28 cellular contexts compared by ENCODE assay signal in the genomic region with DNA sequence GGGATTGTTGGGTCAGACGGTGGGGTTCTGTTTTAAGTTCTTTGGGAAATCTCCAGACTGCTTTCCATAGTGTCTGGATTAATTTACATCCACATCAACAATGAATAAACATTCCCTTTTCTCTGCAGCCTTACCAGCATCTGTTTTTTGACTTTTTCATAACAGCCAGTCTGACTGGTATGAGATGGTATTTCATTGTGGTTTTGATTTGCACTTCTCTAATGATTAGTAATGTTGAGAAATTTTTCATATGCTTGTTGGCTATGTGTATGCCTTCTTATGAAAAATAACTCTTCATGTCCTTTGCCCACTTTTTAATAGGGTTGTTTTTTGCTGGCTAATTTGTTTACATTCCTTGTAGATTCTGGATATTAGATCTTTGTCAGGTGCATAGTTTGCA.
"Had no signal": no experiment of that assay in that cellular context is flagged by ENCODE, and none has a peak within 500 bp of the region (broad histone marks: within the 10 kb centered on the region; RNA-seq: fewer than 3 reads in every experiment).

No MANE protein-coding gene starts in this region.

- H3K27ac Mint-ChIP-seq: activated CD4-positive, alpha-beta T cell treated with anti-CD3 and anti-CD28 coated beads, Interleukin-2, amount 10 ng/mL, durations not matched to agents 24 days and 14 days; activated CD8-positive, alpha-beta T cell treated with anti-CD3 and anti-CD28 coated beads for 36 hours; activated naive CD4-positive, alpha-beta T cell treated with anti-CD3 and anti-CD28 coated beads, Interleukin-2, amount 50 U/mL, for 24 hours; activated naive CD8-positive, alpha-beta T cell treated with anti-CD3 and anti-CD28 coated beads, Interleukin-2, amount 10 ng/mL, durations not matched to agents 7 days and 5 days; activated T-cell treated with anti-CD3 and anti-CD28 coated beads, Interleukin-2, amount 50 U/mL, for 24 hours; activated T-helper 2 cell treated with anti-CD3 and anti-CD28 coated beads, Interferon-gamma antibody, Interleukin-2, Interleukin-4, amounts not matched to agents 10 μg/mL and 5 μg/mL and 100 μg/mL, durations not matched to agents 14 hours and 24 hours and 36 hours had no signal

- H3K4me1 Mint-ChIP-seq: activated CD4-positive, alpha-beta T cell treated with anti-CD3 and anti-CD28 coated beads, Interleukin-2, amount 10 ng/mL, durations not matched to agents 24 days and 14 days; activated naive CD4-positive, alpha-beta T cell treated with anti-CD3 and anti-CD28 coated beads, Interleukin-2, amount 50 U/mL, for 24 hours; activated naive CD8-positive, alpha-beta T cell treated with anti-CD3 and anti-CD28 coated beads, Interleukin-2, amount 10 ng/mL, durations not matched to agents 7 days and 5 days had no signal

- H3K4me3 Mint-ChIP-seq: activated CD4-positive, alpha-beta T cell treated with anti-CD3 and anti-CD28 coated beads, Interleukin-2, amount 10 ng/mL, durations not matched to agents 24 days and 14 days; activated CD8-positive, alpha-beta T cell treated with anti-CD3 and anti-CD28 coated beads for 36 hours; activated naive CD4-positive, alpha-beta T cell treated with anti-CD3 and anti-CD28 coated beads, Interleukin-2, amount 50 U/mL, for 24 hours; activated naive CD8-positive, alpha-beta T cell treated with anti-CD3 and anti-CD28 coated beads, Interleukin-2, amount 10 ng/mL, durations not matched to agents 7 days and 5 days; activated T-cell treated with anti-CD3 and anti-CD28 coated beads, Interleukin-2, amount 50 U/mL, for 24 hours had no signal

- H3K4me1 ChIP-seq: ascending aorta, SJCRH30 had no signal

- H3K27me3 Mint-ChIP-seq: activated CD4-positive, alpha-beta T cell treated with anti-CD3 and anti-CD28 coated beads, Interleukin-2, amount 10 ng/mL, durations not matched to agents 24 days and 14 days; activated CD8-positive, alpha-beta T cell treated with anti-CD3 and anti-CD28 coated beads for 36 hours; activated naive CD4-positive, alpha-beta T cell treated with anti-CD3 and anti-CD28 coated beads, Interleukin-2, amount 50 U/mL, for 24 hours; activated naive CD8-positive, alpha-beta T cell treated with anti-CD3 and anti-CD28 coated beads, Interleukin-2, amount 10 ng/mL, durations not matched to agents 7 days and 5 days; activated T-cell treated with anti-CD3 and anti-CD28 coated beads, Interleukin-2, amount 50 U/mL, for 24 hours had no signal

- DNase-seq: activated CD4-positive, alpha-beta T cell treated with anti-CD3 and anti-CD28 coated beads for 1 hour; activated CD4-positive, alpha-beta T cell treated with anti-CD3 and anti-CD28 coated beads, Interleukin-2, amount 10 ng/mL, durations not matched to agents 24 days and 14 days; activated CD4-positive, alpha-beta T cell treated with anti-CD3 and anti-CD28 coated beads, Interleukin-2, amount 50 U/mL, for 4 hours; activated CD4-positive, CD25-positive, alpha-beta regulatory T cell; activated CD8-positive, alpha-beta T cell treated with anti-CD3 and anti-CD28 coated beads for 36 hours; activated gamma-delta T cell; activated naive CD4-positive, alpha-beta T cell treated with Interleukin-2 at 50 U/mL for 16 hours; activated naive CD8-positive, alpha-beta T cell treated with anti-CD3 and anti-CD28 coated beads, Interleukin-2, amount 10 ng/mL, durations not matched to agents 7 days and 5 days; activated T-cell treated with anti-CD3 and anti-CD28 coated beads, Interleukin-2, amount 50 U/mL, for 24 hours; amygdala; NCI-H1105 treated with DMSO at 0.1 percent for 48 hours; NCI-H1436; NCI-H1694; NCI-H1930; NCI-H2081 treated with DMSO at 0.1 percent for 48 hours; NCI-H226; NCI-H446 treated with DMSO at 0.1 percent for 48 hours; NCI-H524; SHP77; SJCRH30; T1000; WERI-Rb-1 had no signal

- H3K27ac ChIP-seq: ascending aorta, SJCRH30, SK-N-MC, WERI-Rb-1 had no signal

- H3K4me3 ChIP-seq: ascending aorta, K562, SJCRH30, SK-N-MC had no signal

- H3K27me3 ChIP-seq: ascending aorta, SJCRH30 had no signal

- ATAC-seq: activated CD8-positive, alpha-beta T cell treated with anti-CD3 and anti-CD28 coated beads for 36 hours; K562; Panc1 had no signal

- H3K36me3 ChIP-seq: ascending aorta, SJCRH30, WERI-Rb-1 had no signal
